16 cellular contexts compared by ENCODE assay signal in genomic region chr2:238162516-238163441, GRCh38. TPM values are rescaled to one million over a fixed set of nuclear protein-coding genes. Genes with fewer than 3 reads are reported as not detected.
DNase-seq lines count a peak whose midpoint lies in the region; ATAC-seq, FAIRE-seq and TF ChIP-seq lines count a peak whose summit lies in the region.
"Had no signal": no experiment of that assay in that cellular context is flagged by ENCODE, and none has a peak within 500 bp of the region (broad histone marks: within the 10 kb centered on the region; RNA-seq: fewer than 3 reads in every experiment).

No MANE protein-coding gene starts in this region.

- H3K27me3 ChIP-seq in HepG2 (ENCODE audit: control insufficient read depth in 1 of 2, insufficient read depth in 2 of 2, low read length in 2 of 2) = peaks cover 33 to 60% of the 10 kb centered on the region in 2 experiments
- no peaks in the 10 kb centered on the region for H3K27me3 ChIP-seq in right lobe of liver
- no peaks in the 10 kb centered on the region for H3K27me3 ChIP-seq in kidney epithelial cell (ENCODE audit: control insufficient read depth, insufficient read depth, low read length)

- H3K4me1 ChIP-seq in HepG2 (ENCODE audit: insufficient read depth, low read length) = peaks cover 36% of the 10 kb centered on the region
- H3K4me1 ChIP-seq in right lobe of liver = no peaks in the 10 kb centered on the region
- H3K4me1 ChIP-seq: BE2C had no signal

- CTCF ChIA-PET in HepG2 (lab: Yijun Ruan, JAX; ENCODE audit: low intra/inter-chr PET ratio, low total read pairs) = no interaction called here

- TF ChIP-seq POLR2A in HepG2 (IDR thresholded peaks at IDR 0.05; ENCODE audit: insufficient read depth in 1 of 2, low read depth in 2 of 2, low read length in 2 of 2) (no peak), right lobe of liver (IDR thresholded peaks at IDR 0.05) (no peak)

- no peaks in the 10 kb centered on the region for H3K9me3 ChIP-seq in HepG2 (ENCODE audit: low read length)
- no peaks in the 10 kb centered on the region for H3K9me3 ChIP-seq in right lobe of liver
- H3K9me3 ChIP-seq: BE2C, body of pancreas had no signal

- H3K4me3 ChIP-seq in HepG2 (replicated peaks in 1 of 3; ENCODE audit: insufficient read depth in 1 of 3, low read depth in 2 of 3, low read length in 3 of 3) (peak overlapping the region; percentile 15 to 59 (median 21); a peak in 3 of 6 replicates), right lobe of liver (no peak overlapping the region), astrocyte of the cerebellum (ENCODE audit: low read depth, low read length) (peak overlapping the region; percentile 23), kidney epithelial cell (ENCODE audit: low read depth, low read length) (peak overlapping the region; percentile 20)
- H3K4me3 ChIP-seq: body of pancreas had no signal

- no peak overlapping the region; the same call in 1 of the 2 replicates for H3K9ac ChIP-seq in HepG2 (ENCODE audit: insufficient read depth, low read depth, low read length)
- H3K9ac ChIP-seq: KMS-11 had no signal

- TF ChIP-seq RAD21 in HepG2 (CRISPR knock-in tag; IDR thresholded peaks at IDR 0.05) = no peak

- H3K79me2 ChIP-seq in HepG2 (ENCODE audit: insufficient read depth, low read length) = no peaks in the 10 kb centered on the region

- ATAC-seq in HepG2 = peak; percentile 6
- ATAC-seq in right lobe of liver = no peak
- ATAC-seq in GM19324 (IDR thresholded peaks at IDR 0.05; ENCODE audit: low FRiP score, unreplicated experiment) = no peak
- ATAC-seq in GM18517 (IDR thresholded peaks at IDR 0.05; ENCODE audit: unreplicated experiment) = no peak
- no peak for ATAC-seq in HG03159 (IDR thresholded peaks at IDR 0.05; ENCODE audit: unreplicated experiment)
- ATAC-seq: activated T-cell treated with anti-CD3 and anti-CD28 coated beads, Interleukin-2, amount 50 U/mL, for 4 hours; stimulated activated naive CD8-positive, alpha-beta T cell treated with anti-CD3 and anti-CD28 coated beads, Interleukin-15, Interleukin-2, amounts not matched to agents 100 U/mL and 50 U/mL, for 24 hours had no signal

- WGBS in HepG2 (ENCODE audit: low lambda C conversion rate) = 42% methylated on average over 11 of the region's 21 CpGs
- WGBS in right lobe of liver (ENCODE audit: insufficient coverage, low coverage, low lambda C conversion rate, missing lambda C conversion rate) = no CpG with 5 or more reads among the region's 21 CpGs

- H3K27ac ChIP-seq in HepG2 (ENCODE audit: extremely low read length, insufficient read depth, low read length) (no peak overlapping the region), right lobe of liver (no peak overlapping the region)
- H3K27ac ChIP-seq: body of pancreas, KMS-11 had no signal

- TF ChIP-seq CTCF in HepG2 (CRISPR knock-in tag; IDR thresholded peaks at IDR 0.05) (no peak), right lobe of liver (IDR thresholded peaks at IDR 0.05) (no peak), astrocyte of the cerebellum (IDR thresholded peaks at IDR 0.05; ENCODE audit: low read depth, low read length, missing control alignments) (no peak), kidney epithelial cell (IDR thresholded peaks at IDR 0.05; ENCODE audit: insufficient read depth, low read length, poor library complexity, severe bottlenecking) (no peak)

- no peak overlapping the region for H2AFZ ChIP-seq in HepG2 (ENCODE audit: low read length)

- peak overlapping the region; percentile 71 for H3K4me2 ChIP-seq in HepG2 (ENCODE audit: low read depth, low read length)
- H3K4me2 ChIP-seq: KMS-11 had no signal

- TF ChIP-seq EP300 in HepG2 (IDR thresholded peaks at IDR 0.05; ENCODE audit: low read depth in 2 of 2, low read length in 2 of 2) (no peak), HepG2 (CRISPR knock-in tag; IDR thresholded peaks at IDR 0.05; ENCODE audit: borderline replicate concordance) (no peak)

- no peaks in the 10 kb centered on the region for H4K20me1 ChIP-seq in HepG2 (ENCODE audit: insufficient read depth, low read length)

- BruUV-seq in HepG2 (replicated peaks; lab: Mats Ljungman, UMichigan) = no TSS peak

- DNase-seq in HepG2 (ENCODE audit: low spot score) (no peak), right lobe of liver (no peak), astrocyte of the cerebellum (ENCODE audit: low read depth) (no peak), kidney epithelial cell (ENCODE audit: low read depth) (no peak), GM19240 (ENCODE audit: insufficient read length, low spot score) (no peak)
- DNase-seq: activated CD4-positive, alpha-beta T cell treated with anti-CD3 and anti-CD28 coated beads for 4 hours; activated T-cell treated with anti-CD3 and anti-CD28 coated beads, Interleukin-2, amount 50 U/mL, for 4 hours; BE2C; mesendoderm; stimulated activated naive CD8-positive, alpha-beta T cell treated with anti-CD3 and anti-CD28 coated beads, Interleukin-15, Interleukin-2, amounts not matched to agents 100 U/mL and 50 U/mL, for 24 hours had no signal

- in situ Hi-C loops in HepG2 (cut with HindIII; ENCODE audit: extremely low pct_ligation_motif_present, low pct_unique_long_range_greater_than_20kb) = no loop called here
- in situ Hi-C loops in astrocyte of the cerebellum (cut with HindIII; ENCODE audit: low sequenced_read_pairs) = no loop called here

- POLR2A ChIA-PET in HepG2 (lab: Yijun Ruan, JAX) = no interaction called here

- H3K36me3 ChIP-seq in HepG2 (replicated peaks in 1 of 2; ENCODE audit: control insufficient read depth in 1 of 2, insufficient read depth in 2 of 2, low read length in 2 of 2) (no peaks in the 10 kb centered on the region; a peak in 1 of 5 replicates), right lobe of liver (no peaks in the 10 kb centered on the region), kidney epithelial cell (ENCODE audit: control insufficient read depth, insufficient read depth, low read length) (no peaks in the 10 kb centered on the region)
- H3K36me3 ChIP-seq: BE2C had no signal

- intact Hi-C loops in HepG2 (cut with micrococcal nuclease; ENCODE audit: unreplicated experiment) (no loop called here), right lobe of liver (cut with DNase I) (no loop called here)

- no peak for FAIRE-seq in HepG2 (lab: Jason Lieb, UNC)
- FAIRE-seq: endometrium had no signal

RNA-seq across cellular contexts. Expression of gene ERFE, which starts 4.0 kb away (rescaled TPM):
- total RNA-seq in HepG2 (2016; rRNA removed; fragmentation: Illumina TruSeq; extraction: Trizol) (not detected in 2 replicates), right lobe of liver (1 to 10 TPM in 1 of 6 experiments, under 1 TPM in 2, not detected in 3; 0.27 to 1.4 (median 0.31) TPM), kidney epithelial cell (106 and 113 TPM in 2 replicates)
- not detected in 2 replicates for total RNA-seq in HepG2 (2016; cell fraction: cytosol; rRNA removed; fragmentation: Illumina TruSeq; extraction: Trizol; ENCODE audit: low read depth)
- total RNA-seq in HepG2 (2016; cell fraction: insoluble cytoplasmic fraction; rRNA removed; fragmentation: Illumina TruSeq; extraction: Trizol) = not detected in 2 replicates
- total RNA-seq in HepG2 (2016; cell fraction: membrane; rRNA removed; fragmentation: Illumina TruSeq; extraction: Trizol) = not detected in 2 replicates
- total RNA-seq in HepG2 (2016; cell fraction: nucleus; rRNA removed; fragmentation: Illumina TruSeq; extraction: Trizol) = not detected in 2 replicates
- 0.05 and 0.09 TPM in 2 replicates for polyA plus RNA-seq in HepG2 (2011; rRNA removed)
- 0.06 TPM in 1 of 2 replicates, not detected in the other for polyA plus RNA-seq in HepG2 (2011; cell fraction: cytosol; rRNA removed)
- 0.05 and 0.31 TPM in 2 replicates for polyA plus RNA-seq in HepG2 (2011; cell fraction: nucleus; rRNA removed)
- polyA plus RNA-seq in HepG2 (2012) = 0.28 TPM in 1 of 2 replicates, not detected in the other
- polyA plus RNA-seq in HepG2 (2016; cell fraction: cytosol; fragmentation: Illumina TruSeq; extraction: Trizol; ENCODE audit: low read depth) = not detected in 2 replicates
- not detected in 2 replicates for polyA plus RNA-seq in HepG2 (2016; cell fraction: insoluble cytoplasmic fraction; fragmentation: Illumina TruSeq; extraction: Trizol; ENCODE audit: low read depth)
- not detected in 2 replicates for polyA plus RNA-seq in HepG2 (2016; cell fraction: membrane; fragmentation: Illumina TruSeq; extraction: Trizol; ENCODE audit: low read depth)
- not detected in 2 replicates for polyA plus RNA-seq in HepG2 (2016; cell fraction: nucleus; fragmentation: Illumina TruSeq; extraction: Trizol; ENCODE audit: insufficient read depth, low read depth)
- 0.22 and 1.4 TPM in 2 replicates for polyA minus RNA-seq in HepG2 (2011; rRNA and poly(A)+ RNA removed; ENCODE audit: low replicate concordance)
- polyA minus RNA-seq in HepG2 (2011; cell fraction: cytosol; rRNA and poly(A)+ RNA removed) = not detected in 2 replicates
- polyA minus RNA-seq in HepG2 (2011; cell fraction: nucleus; rRNA and poly(A)+ RNA removed) = 0.13 TPM in 1 of 2 replicates, not detected in the other

RNA-seq across cellular contexts. Expression of gene KLHL30, which starts 24.3 kb away (rescaled TPM):
- not detected in 2 replicates for total RNA-seq in HepG2 (2016; rRNA removed; fragmentation: Illumina TruSeq; extraction: Trizol)
- total RNA-seq in HepG2 (2016; cell fraction: cytosol; rRNA removed; fragmentation: Illumina TruSeq; extraction: Trizol; ENCODE audit: low read depth) = not detected in 2 replicates
- not detected in 2 replicates for total RNA-seq in HepG2 (2016; cell fraction: insoluble cytoplasmic fraction; rRNA removed; fragmentation: Illumina TruSeq; extraction: Trizol)
- total RNA-seq in HepG2 (2016; cell fraction: membrane; rRNA removed; fragmentation: Illumina TruSeq; extraction: Trizol) = not detected in 2 replicates
- not detected in 2 replicates for total RNA-seq in HepG2 (2016; cell fraction: nucleus; rRNA removed; fragmentation: Illumina TruSeq; extraction: Trizol)
- polyA plus RNA-seq in HepG2 (2011; rRNA removed) = 0.05 and 0.07 TPM in 2 replicates
- 0.03 and 0.05 TPM in 2 replicates for polyA plus RNA-seq in HepG2 (2011; cell fraction: cytosol; rRNA removed)
- polyA plus RNA-seq in HepG2 (2011; cell fraction: nucleus; rRNA removed) = 0.35 and 0.38 TPM in 2 replicates
- polyA plus RNA-seq in HepG2 (2012) = not detected in 2 replicates
- not detected in 2 replicates for polyA plus RNA-seq in HepG2 (2016; cell fraction: cytosol; fragmentation: Illumina TruSeq; extraction: Trizol; ENCODE audit: low read depth)
- not detected in 2 replicates for polyA plus RNA-seq in HepG2 (2016; cell fraction: insoluble cytoplasmic fraction; fragmentation: Illumina TruSeq; extraction: Trizol; ENCODE audit: low read depth)
- not detected in 2 replicates for polyA plus RNA-seq in HepG2 (2016; cell fraction: membrane; fragmentation: Illumina TruSeq; extraction: Trizol; ENCODE audit: low read depth)
- polyA plus RNA-seq in HepG2 (2016; cell fraction: nucleus; fragmentation: Illumina TruSeq; extraction: Trizol; ENCODE audit: insufficient read depth, low read depth) = not detected in 2 replicates
- 0.23 and 0.42 TPM in 2 replicates for polyA minus RNA-seq in HepG2 (2011; rRNA and poly(A)+ RNA removed; ENCODE audit: low replicate concordance)
- not detected in 2 replicates for polyA minus RNA-seq in HepG2 (2011; cell fraction: cytosol; rRNA and poly(A)+ RNA removed)
- 0.12 and 0.39 TPM in 2 replicates for polyA minus RNA-seq in HepG2 (2011; cell fraction: nucleus; rRNA and poly(A)+ RNA removed)
- under 1 TPM in 4 of 6 experiments, not detected in 2; 0.04 to 0.19 (median 0.11) TPM for total RNA-seq in right lobe of liver
- 1.2 and 2.4 TPM in 2 replicates for total RNA-seq in kidney epithelial cell
- total RNA-seq: activated T-cell treated with anti-CD3 and anti-CD28 coated beads, Interleukin-2, amount 50 U/mL, for 4 hours had no signal

RNA-seq across cellular contexts. Expression of gene ILKAP, which starts 40.7 kb away (rescaled TPM):
- 28.8 and 33.1 TPM in 2 replicates for total RNA-seq in HepG2 (2016; rRNA removed; fragmentation: Illumina TruSeq; extraction: Trizol)
- 48.9 and 49.3 TPM in 2 replicates for total RNA-seq in HepG2 (2016; cell fraction: cytosol; rRNA removed; fragmentation: Illumina TruSeq; extraction: Trizol; ENCODE audit: low read depth)
- total RNA-seq in HepG2 (2016; cell fraction: insoluble cytoplasmic fraction; rRNA removed; fragmentation: Illumina TruSeq; extraction: Trizol) = 29.4 and 32.7 TPM in 2 replicates
- total RNA-seq in HepG2 (2016; cell fraction: membrane; rRNA removed; fragmentation: Illumina TruSeq; extraction: Trizol) = 27.7 and 27.8 TPM in 2 replicates
- 36.5 and 38.3 TPM in 2 replicates for total RNA-seq in HepG2 (2016; cell fraction: nucleus; rRNA removed; fragmentation: Illumina TruSeq; extraction: Trizol)
- polyA plus RNA-seq in HepG2 (2011; rRNA removed) = 29.6 and 31.7 TPM in 2 replicates
- polyA plus RNA-seq in HepG2 (2011; cell fraction: cytosol; rRNA removed) = 18.8 and 19.7 TPM in 2 replicates
- polyA plus RNA-seq in HepG2 (2011; cell fraction: nucleus; rRNA removed) = 88.3 TPM in 2 replicates
- polyA plus RNA-seq in HepG2 (2012) = 20.7 and 25.1 TPM in 2 replicates
- polyA plus RNA-seq in HepG2 (2016; cell fraction: cytosol; fragmentation: Illumina TruSeq; extraction: Trizol; ENCODE audit: low read depth) = 19.8 and 22.9 TPM in 2 replicates
- 37.7 and 40.4 TPM in 2 replicates for polyA plus RNA-seq in HepG2 (2016; cell fraction: insoluble cytoplasmic fraction; fragmentation: Illumina TruSeq; extraction: Trizol; ENCODE audit: low read depth)
- polyA plus RNA-seq in HepG2 (2016; cell fraction: membrane; fragmentation: Illumina TruSeq; extraction: Trizol; ENCODE audit: low read depth) = 21.8 and 23.4 TPM in 2 replicates
- polyA plus RNA-seq in HepG2 (2016; cell fraction: nucleus; fragmentation: Illumina TruSeq; extraction: Trizol; ENCODE audit: insufficient read depth, low read depth) = 90.6 and 92.2 TPM in 2 replicates
- polyA minus RNA-seq in HepG2 (2011; rRNA and poly(A)+ RNA removed; ENCODE audit: low replicate concordance) = 19.4 and 31.8 TPM in 2 replicates
- 6.0 and 7.4 TPM in 2 replicates for polyA minus RNA-seq in HepG2 (2011; cell fraction: cytosol; rRNA and poly(A)+ RNA removed)
- 50.5 and 52.7 TPM in 2 replicates for polyA minus RNA-seq in HepG2 (2011; cell fraction: nucleus; rRNA and poly(A)+ RNA removed)
- 10 to 100 TPM in 5 of 6 experiments, 1 to 10 TPM in 1; 9.8 to 24.3 (median 16.8) TPM for total RNA-seq in right lobe of liver
- total RNA-seq in kidney epithelial cell = 26.5 and 29.5 TPM in 2 replicates

Comparison
In these comparisons a context has a peak if more than half of its experiments do, and no peak if none do; other contexts are left out.
1. H3K4me3 ChIP-seq: peak in HepG2 (3 of 3), astrocyte of the cerebellum (single experiment) and kidney epithelial cell (single experiment); none in right lobe of liver (0 of 3).
2. RNA of gene ERFE, which starts 4.0 kb away (total RNA-seq): 106 to 113 TPM in kidney epithelial cell; 0.27 to 1.4 TPM in right lobe of liver and not detected in HepG2; every median in the first group is over 10 times any median in the second.